Comparison of ENCODE assay signal across 15 cellular contexts in genomic region chr16:56370836-56371235, GRCh38. TPM values are rescaled to one million over a fixed set of nuclear protein-coding genes. Genes with fewer than 3 reads are reported as not detected.
DNase-seq lines count a peak whose midpoint lies in the region; ATAC-seq, FAIRE-seq and TF ChIP-seq lines count a peak whose summit lies in the region.
"Had no signal": no experiment of that assay in that cellular context is flagged by ENCODE, and none has a peak within 500 bp of the region (broad histone marks: within the 10 kb centered on the region; RNA-seq: fewer than 3 reads in every experiment).

No MANE protein-coding gene starts in this region.

- peaks cover 17% of the 10 kb centered on the region for H3K4me1 Mint-ChIP-seq in activated T-helper 1 cell treated with anti-CD3 and anti-CD28 coated beads, Interleukin-12 subunit alpha, Interleukin-12 subunit beta, Interleukin-2, Interleukin-4 antibody, amounts not matched to agents 30 ng/mL and 10 ng/mL and 1 ng/mL, durations not matched to agents 14 hours and 24 hours and 36 hours (ENCODE audit: low read depth)

- H3K9me3 Mint-ChIP-seq in activated T-helper 1 cell treated with anti-CD3 and anti-CD28 coated beads, Interleukin-12 subunit alpha, Interleukin-12 subunit beta, Interleukin-2, Interleukin-4 antibody, amounts not matched to agents 30 ng/mL and 10 ng/mL and 1 ng/mL, durations not matched to agents 14 hours and 24 hours and 36 hours: no peaks in the 10 kb centered on the region
- H3K9me3 Mint-ChIP-seq: effector memory CD8-positive, alpha-beta T cell; immature natural killer cell; T-helper 2 cell treated with Interferon-gamma antibody and Interleukin-4, amounts not matched to agents 5 μg/mL and 100 μg/mL, for 36 hours had no signal

- TF ChIP-seq CTCF in right lobe of liver (IDR thresholded peaks at IDR 0.05): no peak

- TF ChIP-seq POLR2A in right lobe of liver (IDR thresholded peaks at IDR 0.05): no peak

- no peaks in the 10 kb centered on the region for H3K27me3 ChIP-seq in right lobe of liver
- no peaks in the 10 kb centered on the region for H3K27me3 ChIP-seq in subcutaneous abdominal adipose tissue (ENCODE audit: control insufficient read depth in 5 of 5, insufficient read depth in 4 of 5, low read length in 5 of 5)

- H3K4me3 Mint-ChIP-seq in activated T-helper 1 cell treated with anti-CD3 and anti-CD28 coated beads, Interleukin-12 subunit alpha, Interleukin-12 subunit beta, Interleukin-2, Interleukin-4 antibody, amounts not matched to agents 30 ng/mL and 10 ng/mL and 1 ng/mL, durations not matched to agents 14 hours and 24 hours and 36 hours: no peak overlapping the region
- H3K4me3 Mint-ChIP-seq: effector memory CD8-positive, alpha-beta T cell; immature natural killer cell; T-helper 2 cell treated with Interferon-gamma antibody and Interleukin-4, amounts not matched to agents 5 μg/mL and 100 μg/mL, for 36 hours had no signal

- H3K4me1 ChIP-seq in right lobe of liver: peaks cover 0 to 37% (median 17%) of the 10 kb centered on the region in 4 donors
- peaks cover 1 to 16% (median 6%) of the 10 kb centered on the region in 5 donors for H3K4me1 ChIP-seq in subcutaneous abdominal adipose tissue (ENCODE audit: control insufficient read depth in 5 of 5, insufficient read depth in 5 of 5, low read length in 5 of 5)

- H3K27ac ChIP-seq in right lobe of liver (peak overlapping the region; percentile 51 to 69 (median 55)), subcutaneous abdominal adipose tissue (ENCODE audit: low read depth, low read length) (peak overlapping the region; percentile 10)

- 6% methylated on average over 4 of the region's 4 CpGs for WGBS in right lobe of liver (ENCODE audit: insufficient coverage, low coverage, low lambda C conversion rate, missing lambda C conversion rate)

- intact Hi-C loops in right lobe of liver (cut with DNase I): no loop called here
- intact Hi-C loops in activated T-helper 1 cell treated with anti-CD3 and anti-CD28 coated beads, Interleukin-12 subunit alpha, Interleukin-12 subunit beta, Interleukin-2, Interleukin-4 antibody, amounts not matched to agents 30 ng/mL and 10 ng/mL and 1 ng/mL, durations not matched to agents 14 hours and 24 hours and 36 hours (cut with micrococcal nuclease): no loop called here

- H3K36me3 ChIP-seq in right lobe of liver (peaks cover 0 to 13% (median 4%) of the 10 kb centered on the region in 4 donors), subcutaneous abdominal adipose tissue (ENCODE audit: control insufficient read depth in 5 of 5, insufficient read depth in 5 of 5, low read length in 5 of 5) (peaks cover 21 to 56% (median 42%) of the 10 kb centered on the region in 5 donors)

- no peaks in the 10 kb centered on the region for H3K27me3 Mint-ChIP-seq in activated T-helper 1 cell treated with anti-CD3 and anti-CD28 coated beads, Interleukin-12 subunit alpha, Interleukin-12 subunit beta, Interleukin-2, Interleukin-4 antibody, amounts not matched to agents 30 ng/mL and 10 ng/mL and 1 ng/mL, durations not matched to agents 14 hours and 24 hours and 36 hours (ENCODE audit: insufficient read depth)
- H3K27me3 Mint-ChIP-seq: effector memory CD8-positive, alpha-beta T cell had no signal

- H3K9me3 ChIP-seq in right lobe of liver (no peaks in the 10 kb centered on the region), subcutaneous abdominal adipose tissue (ENCODE audit: control insufficient read depth in 5 of 5, low read length in 5 of 5) (no peaks in the 10 kb centered on the region)

- DNase-seq in HTR-8/SVneo (ENCODE audit: insufficient read length, low spot score) (peak; percentile 53), epidermal melanocyte (ENCODE audit: insufficient read length, low spot score) (peak; percentile 51), right lobe of liver (peak; percentile 61 to 79 (median 72)), occipital lobe (lab: John Stamatoyannopoulos, UW) (no peak), SIG-M5 treated with dmso at 0.1 percent for 504 hours (lab: John Stamatoyannopoulos, UW; ENCODE audit: unreplicated experiment) (no peak)
- no peak for DNase-seq in activated T-helper 1 cell treated with anti-CD3 and anti-CD28 coated beads, Interleukin-12 subunit alpha, Interleukin-12 subunit beta, Interleukin-2, Interleukin-4 antibody, amounts not matched to agents 30 ng/mL and 10 ng/mL and 1 ng/mL, durations not matched to agents 14 hours and 24 hours and 36 hours (ENCODE audit: low spot score)
- DNase-seq: amygdala; DMS79; effector memory CD8-positive, alpha-beta T cell; immature natural killer cell; Karpas-422; NCI-H2081 treated with DMSO at 0.1 percent for 48 hours had no signal

- ATAC-seq in right lobe of liver (peak; percentile 73 to 90 (median 76)), GM21515 (IDR thresholded peaks at IDR 0.05; ENCODE audit: unreplicated experiment) (no peak)
- ATAC-seq: effector memory CD8-positive, alpha-beta T cell had no signal

- no peak for FAIRE-seq in HTR-8/SVneo (lab: Jason Lieb, UNC)

- H3K9ac ChIP-seq in subcutaneous abdominal adipose tissue (ENCODE audit: low read length in 5 of 5): peak overlapping the region in 1 of 5 donors; percentile 12

- no peak overlapping the region for H3K27ac Mint-ChIP-seq in activated T-helper 1 cell treated with anti-CD3 and anti-CD28 coated beads, Interleukin-12 subunit alpha, Interleukin-12 subunit beta, Interleukin-2, Interleukin-4 antibody, amounts not matched to agents 30 ng/mL and 10 ng/mL and 1 ng/mL, durations not matched to agents 14 hours and 24 hours and 36 hours
- H3K27ac Mint-ChIP-seq: T-helper 2 cell treated with Interferon-gamma antibody and Interleukin-4, amounts not matched to agents 5 μg/mL and 100 μg/mL, for 36 hours had no signal

- H3K4me3 ChIP-seq in right lobe of liver (no peak overlapping the region), subcutaneous abdominal adipose tissue (ENCODE audit: low read depth in 1 of 5, low read length in 5 of 5) (no peak overlapping the region)

- H3K36me3 Mint-ChIP-seq in activated T-helper 1 cell treated with anti-CD3 and anti-CD28 coated beads, Interleukin-12 subunit alpha, Interleukin-12 subunit beta, Interleukin-2, Interleukin-4 antibody, amounts not matched to agents 30 ng/mL and 10 ng/mL and 1 ng/mL, durations not matched to agents 14 hours and 24 hours and 36 hours (ENCODE audit: low read depth): peaks cover 9% of the 10 kb centered on the region

RNA-seq across cellular contexts. Expression of gene AMFR, which starts 54.5 kb away (rescaled TPM):
- 100 to 1,000 TPM in 4 of 6 experiments, 10 to 100 TPM in 2; 92.2 to 189 (median 137) TPM for total RNA-seq in right lobe of liver
- total RNA-seq in activated T-helper 1 cell treated with anti-CD3 and anti-CD28 coated beads, Interleukin-12 subunit alpha, Interleukin-12 subunit beta, Interleukin-2, Interleukin-4 antibody, amounts not matched to agents 30 ng/mL and 10 ng/mL and 1 ng/mL, durations not matched to agents 14 hours and 24 hours and 36 hours: 57.2 and 64.3 TPM in 2 replicates
- 266 TPM for total RNA-seq in occipital lobe

Comparison
In these comparisons a context has a peak if more than half of its experiments do, and no peak if none do; other contexts are left out.
1. DNase-seq: peak in HTR-8/SVneo (single experiment), epidermal melanocyte (single experiment) and right lobe of liver (3 of 3); none in activated T-helper 1 cell treated with anti-CD3 and anti-CD28 coated beads, Interleukin-12 subunit alpha, Interleukin-12 subunit beta, Interleukin-2, Interleukin-4 antibody, amounts not matched to agents 30 ng/mL and 10 ng/mL and 1 ng/mL, durations not matched to agents 14 hours and 24 hours and 36 hours (single experiment), occipital lobe (single experiment) and SIG-M5 treated with dmso at 0.1 percent for 504 hours (single experiment).